In the genomic region with DNA sequence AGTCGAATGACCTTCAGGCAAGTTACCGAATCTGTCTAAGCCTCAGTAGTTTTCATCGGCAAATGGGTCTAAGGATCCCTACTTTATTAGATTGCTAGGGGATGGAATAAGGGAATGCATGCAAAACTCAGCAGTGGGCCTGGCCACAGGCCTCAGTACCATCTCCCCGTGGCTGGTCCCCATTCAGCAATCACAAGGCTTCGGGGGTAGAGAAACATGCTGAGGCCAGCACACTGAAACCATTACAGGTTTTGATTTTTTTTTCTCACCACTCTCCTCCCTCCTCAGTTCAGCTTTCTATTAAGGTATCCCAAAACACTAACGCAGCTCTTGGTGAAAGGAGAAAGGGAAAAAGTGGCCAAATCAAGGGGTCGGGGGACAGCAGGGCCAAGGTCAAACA, we compare ENCODE assay signal across 6 cellular contexts. TPM values are rescaled to one million over a fixed set of nuclear protein-coding genes. Genes with fewer than 3 reads are reported as not detected.
"Had no signal": no experiment of that assay in that cellular context is flagged by ENCODE, and none has a peak within 500 bp of the region (broad histone marks: within the 10 kb centered on the region; RNA-seq: fewer than 3 reads in every experiment).

No MANE protein-coding gene starts in this region.

- H3K4me3 ChIP-seq: K562 had no signal

- H3K27ac ChIP-seq: HL-60 had no signal

- ATAC-seq: HepG2, K562 had no signal

- DNase-seq: IMR-90, KBM-7 had no signal

RNA-seq across cellular contexts. Expression of gene KIRREL3, which starts 11.9 kb away (rescaled TPM):
- total RNA-seq: HepG2 had no signal
- polyA plus RNA-seq: HepG2, IgD-negative memory B cell had no signal
